In genomic region chrX:119690921-119691716, GRCh38 we compare ENCODE assay signal across 8 cellular contexts. TPM values are rescaled to one million over a fixed set of nuclear protein-coding genes. Genes with fewer than 3 reads are reported as not detected.
DNase-seq lines count a peak whose midpoint lies in the region; ATAC-seq and TF ChIP-seq lines count a peak whose summit lies in the region.

No MANE protein-coding gene starts in this region.

- ATAC-seq in GM23338 = no peak
- ATAC-seq in central memory CD8-positive, alpha-beta T cell (replicated peaks; ENCODE audit: extremely low read depth, poor library complexity, severe bottlenecking) = no peak
- ATAC-seq in GM21723 (IDR thresholded peaks at IDR 0.05; ENCODE audit: unreplicated experiment) = no peak
- no peak for ATAC-seq in GM18502 (IDR thresholded peaks at IDR 0.05; ENCODE audit: poor library complexity, unreplicated experiment)
- ATAC-seq in HG02610 (IDR thresholded peaks at IDR 0.05; ENCODE audit: unreplicated experiment) = no peak

- peak overlapping the region; percentile 93 for H3K4me3 Mint-ChIP-seq in GM23338
- peak overlapping the region; percentile 97 for H3K4me3 Mint-ChIP-seq in central memory CD8-positive, alpha-beta T cell

- H3K27ac ChIP-seq in GM23338 (ENCODE audit: low read depth) = no peak overlapping the region

- H3K79me2 ChIP-seq in GM23338 (replicated peaks; ENCODE audit: insufficient read depth) = peaks cover 61% of the 10 kb centered on the region

- H3K27me3 Mint-ChIP-seq in GM23338 (ENCODE audit: insufficient read depth, low read depth, poor library complexity) = peaks cover 23% of the 10 kb centered on the region
- no peaks in the 10 kb centered on the region for H3K27me3 Mint-ChIP-seq in central memory CD8-positive, alpha-beta T cell

- peak; percentile 29 for DNase-seq in GM23338 (ENCODE audit: low spot score)
- DNase-seq in T follicular helper cell (ENCODE audit: low read depth) = peak; percentile 56
- DNase-seq in central memory CD8-positive, alpha-beta T cell (ENCODE audit: low spot score in 2 of 2) = no peak
- DNase-seq in retina = peak; percentile 19
- DNase-seq in COLO668 (lab: John Stamatoyannopoulos, UW; ENCODE audit: unreplicated experiment) = no peak

- H3K4me1 ChIP-seq in GM23338 (ENCODE audit: insufficient read depth) = peaks cover 19% of the 10 kb centered on the region

- H2AFZ ChIP-seq in GM23338 = no peak overlapping the region

- no peaks in the 10 kb centered on the region for H4K20me1 ChIP-seq in GM23338 (replicated peaks; ENCODE audit: insufficient read depth)

- H3K27ac Mint-ChIP-seq in GM23338 = no peak overlapping the region
- peak overlapping the region; percentile 77 for H3K27ac Mint-ChIP-seq in central memory CD8-positive, alpha-beta T cell (ENCODE audit: low read depth)

- no peaks in the 10 kb centered on the region for H3F3A ChIP-seq in GM23338 (replicated peaks; ENCODE audit: low read depth)

- H3K4me3 ChIP-seq in GM23338 = peak overlapping the region; percentile 72

- TF ChIP-seq CTCF in GM23338 (conservative IDR thresholded peaks at IDR 0.05; ENCODE audit: low read depth in 2 of 2) = no peak

- peaks cover 3% of the 10 kb centered on the region; the same call in 1 of the 3 replicates for H3K36me3 Mint-ChIP-seq in GM23338 (ENCODE audit: low read depth)
- peaks cover 35% of the 10 kb centered on the region for H3K36me3 Mint-ChIP-seq in central memory CD8-positive, alpha-beta T cell (ENCODE audit: insufficient read depth)

- H3K27me3 ChIP-seq in GM23338 (ENCODE audit: insufficient read depth) = peaks cover 29% of the 10 kb centered on the region

- H3K9me3 Mint-ChIP-seq in GM23338 = no peaks in the 10 kb centered on the region; the same call in 2 of the 3 replicates
- H3K9me3 Mint-ChIP-seq in central memory CD8-positive, alpha-beta T cell = no peaks in the 10 kb centered on the region

- H3K9me2 ChIP-seq in GM23338 (ENCODE audit: insufficient read depth) = no peaks in the 10 kb centered on the region

- H3K4me1 Mint-ChIP-seq in GM23338 = peaks cover 41% of the 10 kb centered on the region
- peaks cover 17% of the 10 kb centered on the region for H3K4me1 Mint-ChIP-seq in central memory CD8-positive, alpha-beta T cell

- no peaks in the 10 kb centered on the region for H3K36me3 ChIP-seq in GM23338 (ENCODE audit: insufficient read depth)

- peak overlapping the region; percentile 85 for H3K4me2 ChIP-seq in GM23338

TF ChIP-seq in GM23338, 12 proteins besides CTCF, POLR2A, EP300 and RAD21 (continues in another document):
- TF ChIP-seq POLR2AphosphoS5 (IDR thresholded peaks at IDR 0.05; ENCODE audit: low read depth) = no peak
- TF ChIP-seq EZH2 (IDR thresholded peaks at IDR 0.05; ENCODE audit: low read depth, unreplicated experiment) = no peak
- no peak for TF ChIP-seq NANOG (IDR thresholded peaks at IDR 0.05; ENCODE audit: borderline replicate concordance)
- TF ChIP-seq, protein P1, sequence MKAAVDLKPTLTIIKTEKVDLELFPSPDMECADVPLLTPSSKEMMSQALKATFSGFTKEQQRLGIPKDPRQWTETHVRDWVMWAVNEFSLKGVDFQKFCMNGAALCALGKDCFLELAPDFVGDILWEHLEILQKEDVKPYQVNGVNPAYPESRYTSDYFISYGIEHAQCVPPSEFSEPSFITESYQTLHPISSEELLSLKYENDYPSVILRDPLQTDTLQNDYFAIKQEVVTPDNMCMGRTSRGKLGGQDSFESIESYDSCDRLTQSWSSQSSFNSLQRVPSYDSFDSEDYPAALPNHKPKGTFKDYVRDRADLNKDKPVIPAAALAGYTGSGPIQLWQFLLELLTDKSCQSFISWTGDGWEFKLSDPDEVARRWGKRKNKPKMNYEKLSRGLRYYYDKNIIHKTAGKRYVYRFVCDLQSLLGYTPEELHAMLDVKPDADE (IDR thresholded peaks at IDR 0.05) = no peak
- TF ChIP-seq STAT1 (IDR thresholded peaks at IDR 0.05; ENCODE audit: unreplicated experiment) = no peak
- TF ChIP-seq, protein P2, sequence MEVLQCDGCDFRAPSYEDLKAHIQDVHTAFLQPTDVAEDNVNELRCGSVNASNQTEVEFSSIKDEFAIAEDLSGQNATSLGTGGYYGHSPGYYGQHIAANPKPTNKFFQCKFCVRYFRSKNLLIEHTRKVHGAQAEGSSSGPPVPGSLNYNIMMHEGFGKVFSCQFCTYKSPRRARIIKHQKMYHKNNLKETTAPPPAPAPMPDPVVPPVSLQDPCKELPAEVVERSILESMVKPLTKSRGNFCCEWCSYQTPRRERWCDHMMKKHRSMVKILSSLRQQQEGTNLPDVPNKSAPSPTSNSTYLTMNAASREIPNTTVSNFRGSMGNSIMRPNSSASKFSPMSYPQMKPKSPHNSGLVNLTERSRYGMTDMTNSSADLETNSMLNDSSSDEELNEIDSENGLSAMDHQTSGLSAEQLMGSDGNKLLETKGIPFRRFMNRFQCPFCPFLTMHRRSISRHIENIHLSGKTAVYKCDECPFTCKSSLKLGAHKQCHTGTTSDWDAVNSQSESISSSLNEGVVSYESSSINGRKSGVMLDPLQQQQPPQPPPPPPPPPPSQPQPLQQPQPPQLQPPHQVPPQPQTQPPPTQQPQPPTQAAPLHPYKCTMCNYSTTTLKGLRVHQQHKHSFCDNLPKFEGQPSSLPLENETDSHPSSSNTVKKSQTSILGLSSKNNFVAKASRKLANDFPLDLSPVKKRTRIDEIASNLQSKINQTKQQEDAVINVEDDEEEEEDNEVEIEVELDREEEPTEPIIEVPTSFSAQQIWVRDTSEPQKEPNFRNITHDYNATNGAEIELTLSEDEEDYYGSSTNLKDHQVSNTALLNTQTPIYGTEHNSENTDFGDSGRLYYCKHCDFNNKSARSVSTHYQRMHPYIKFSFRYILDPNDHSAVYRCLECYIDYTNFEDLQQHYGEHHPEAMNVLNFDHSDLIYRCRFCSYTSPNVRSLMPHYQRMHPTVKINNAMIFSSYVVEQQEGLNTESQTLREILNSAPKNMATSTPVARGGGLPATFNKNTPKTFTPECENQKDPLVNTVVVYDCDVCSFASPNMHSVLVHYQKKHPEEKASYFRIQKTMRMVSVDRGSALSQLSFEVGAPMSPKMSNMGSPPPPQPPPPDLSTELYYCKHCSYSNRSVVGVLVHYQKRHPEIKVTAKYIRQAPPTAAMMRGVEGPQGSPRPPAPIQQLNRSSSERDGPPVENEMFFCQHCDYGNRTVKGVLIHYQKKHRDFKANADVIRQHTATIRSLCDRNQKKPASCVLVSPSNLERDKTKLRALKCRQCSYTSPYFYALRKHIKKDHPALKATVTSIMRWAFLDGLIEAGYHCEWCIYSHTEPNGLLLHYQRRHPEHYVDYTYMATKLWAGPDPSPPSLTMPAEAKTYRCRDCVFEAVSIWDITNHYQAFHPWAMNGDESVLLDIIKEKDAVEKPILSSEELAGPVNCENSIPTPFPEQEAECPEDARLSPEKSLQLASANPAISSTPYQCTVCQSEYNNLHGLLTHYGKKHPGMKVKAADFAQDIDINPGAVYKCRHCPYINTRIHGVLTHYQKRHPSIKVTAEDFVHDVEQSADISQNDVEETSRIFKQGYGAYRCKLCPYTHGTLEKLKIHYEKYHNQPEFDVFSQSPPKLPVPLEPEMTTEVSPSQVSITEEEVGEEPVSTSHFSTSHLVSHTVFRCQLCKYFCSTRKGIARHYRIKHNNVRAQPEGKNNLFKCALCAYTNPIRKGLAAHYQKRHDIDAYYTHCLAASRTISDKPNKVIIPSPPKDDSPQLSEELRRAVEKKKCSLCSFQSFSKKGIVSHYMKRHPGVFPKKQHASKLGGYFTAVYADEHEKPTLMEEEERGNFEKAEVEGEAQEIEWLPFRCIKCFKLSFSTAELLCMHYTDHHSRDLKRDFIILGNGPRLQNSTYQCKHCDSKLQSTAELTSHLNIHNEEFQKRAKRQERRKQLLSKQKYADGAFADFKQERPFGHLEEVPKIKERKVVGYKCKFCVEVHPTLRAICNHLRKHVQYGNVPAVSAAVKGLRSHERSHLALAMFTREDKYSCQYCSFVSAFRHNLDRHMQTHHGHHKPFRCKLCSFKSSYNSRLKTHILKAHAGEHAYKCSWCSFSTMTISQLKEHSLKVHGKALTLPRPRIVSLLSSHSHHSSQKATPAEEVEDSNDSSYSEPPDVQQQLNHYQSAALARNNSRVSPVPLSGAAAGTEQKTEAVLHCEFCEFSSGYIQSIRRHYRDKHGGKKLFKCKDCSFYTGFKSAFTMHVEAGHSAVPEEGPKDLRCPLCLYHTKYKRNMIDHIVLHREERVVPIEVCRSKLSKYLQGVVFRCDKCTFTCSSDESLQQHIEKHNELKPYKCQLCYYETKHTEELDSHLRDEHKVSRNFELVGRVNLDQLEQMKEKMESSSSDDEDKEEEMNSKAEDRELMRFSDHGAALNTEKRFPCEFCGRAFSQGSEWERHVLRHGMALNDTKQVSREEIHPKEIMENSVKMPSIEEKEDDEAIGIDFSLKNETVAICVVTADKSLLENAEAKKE (CRISPR knock-in tag; IDR thresholded peaks at IDR 0.05) = no peak
- no peak for TF ChIP-seq EZH2phosphoT487 (IDR thresholded peaks at IDR 0.05; ENCODE audit: unreplicated experiment)
- TF ChIP-seq ZNF331 (CRISPR knock-in tag; IDR thresholded peaks at IDR 0.05; ENCODE audit: low read depth) = no peak
- TF ChIP-seq CREB1 (CRISPR knock-in tag; IDR thresholded peaks at IDR 0.05; ENCODE audit: low read depth) = no peak
- no peak for TF ChIP-seq JUNB (IDR thresholded peaks at IDR 0.05; ENCODE audit: unreplicated experiment)
- TF ChIP-seq ZNF114 (CRISPR knock-in tag; IDR thresholded peaks at IDR 0.05) = no peak

RNA-seq across cellular contexts. Expression of gene SEPTIN6, which starts 1.8 kb away (rescaled TPM):
- total RNA-seq in GM23338 (2014; rRNA removed; shearing (Covaris generic)) = 43.3 and 43.6 TPM in 2 replicates
- 36.9 and 37.0 TPM in 2 replicates for polyA plus RNA-seq in GM23338 (2016; fragmentation: Nextera tagmentation; extraction: Ambion mirVana)

Comparison
In these comparisons a context has a peak if more than half of its experiments do, and no peak if none do; other contexts are left out.
1. DNase-seq: peak in GM23338 (single experiment), T follicular helper cell (single experiment) and retina (single experiment); none in central memory CD8-positive, alpha-beta T cell (0 of 2) and COLO668 (single experiment).